ENCODE assay signal across 3 cellular contexts in genomic region chr10:20959178-20959577, GRCh38.
"Had no signal": no experiment of that assay in that cellular context is flagged by ENCODE, and none has a peak within 500 bp of the region (broad histone marks: within the 10 kb centered on the region; RNA-seq: fewer than 3 reads in every experiment).

No MANE protein-coding gene starts in this region.

- H3K4me3 ChIP-seq: GM12878 had no signal

- ATAC-seq: GM12878 had no signal

- DNase-seq: GDM1, GF-D8 had no signal
